Comparison of ENCODE assay signal across 1 cellular context in genomic region chr12:111361717-111362576, GRCh38.
TF ChIP-seq lines count a peak whose summit lies in the region.

No MANE protein-coding gene starts in this region.

TF ChIP-seq in HepG2, 621 proteins besides CTCF, POLR2A, EP300 and RAD21 (continued from another document and continues in another):
- TF ChIP-seq ZBTB33 (CRISPR knock-in tag; IDR thresholded peaks at IDR 0.05), result peak; percentile 42; the same call in 1 of the 2 replicates
- no peak for TF ChIP-seq SP5 (CRISPR knock-in tag; IDR thresholded peaks at IDR 0.05; ENCODE audit: borderline replicate concordance, low read depth)
- TF ChIP-seq PHF5A (CRISPR knock-in tag; IDR thresholded peaks at IDR 0.05; ENCODE audit: low read depth, unreplicated experiment), result no peak
- TF ChIP-seq ZNF24 (IDR thresholded peaks at IDR 0.05), result no peak
- peak; percentile 78; the same call in 1 of the 2 replicates for TF ChIP-seq ZBTB38 (CRISPR knock-in tag; IDR thresholded peaks at IDR 0.05)
- TF ChIP-seq MYC (CRISPR knock-in tag; IDR thresholded peaks at IDR 0.05; ENCODE audit: borderline replicate concordance), result 0 out of 2 replicates have a peak, but pooled peaks have one; percentile 24
- 0 out of 3 replicates have a peak, but pooled peaks have one; percentile 28 for TF ChIP-seq MXI1 (IDR thresholded peaks at IDR 0.05; ENCODE audit: borderline replicate concordance, low read depth, low read length)
- TF ChIP-seq RXRA (CRISPR knock-in tag; IDR thresholded peaks at IDR 0.05), result peak; percentile 94
- no peak for TF ChIP-seq CHCHD3 (CRISPR knock-in tag; IDR thresholded peaks at IDR 0.05)
- TF ChIP-seq ZNF580 (CRISPR knock-in tag; IDR thresholded peaks at IDR 0.05; ENCODE audit: borderline replicate concordance, low read depth), result 0 out of 2 replicates have a peak, but pooled peaks have one; percentile 3
- TF ChIP-seq, protein P1, sequence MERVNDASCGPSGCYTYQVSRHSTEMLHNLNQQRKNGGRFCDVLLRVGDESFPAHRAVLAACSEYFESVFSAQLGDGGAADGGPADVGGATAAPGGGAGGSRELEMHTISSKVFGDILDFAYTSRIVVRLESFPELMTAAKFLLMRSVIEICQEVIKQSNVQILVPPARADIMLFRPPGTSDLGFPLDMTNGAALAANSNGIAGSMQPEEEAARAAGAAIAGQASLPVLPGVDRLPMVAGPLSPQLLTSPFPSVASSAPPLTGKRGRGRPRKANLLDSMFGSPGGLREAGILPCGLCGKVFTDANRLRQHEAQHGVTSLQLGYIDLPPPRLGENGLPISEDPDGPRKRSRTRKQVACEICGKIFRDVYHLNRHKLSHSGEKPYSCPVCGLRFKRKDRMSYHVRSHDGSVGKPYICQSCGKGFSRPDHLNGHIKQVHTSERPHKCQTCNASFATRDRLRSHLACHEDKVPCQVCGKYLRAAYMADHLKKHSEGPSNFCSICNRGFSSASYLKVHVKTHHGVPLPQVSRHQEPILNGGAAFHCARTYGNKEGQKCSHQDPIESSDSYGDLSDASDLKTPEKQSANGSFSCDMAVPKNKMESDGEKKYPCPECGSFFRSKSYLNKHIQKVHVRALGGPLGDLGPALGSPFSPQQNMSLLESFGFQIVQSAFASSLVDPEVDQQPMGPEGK (CRISPR knock-in tag; IDR thresholded peaks at IDR 0.05), result peak; percentile 33; the same call in 1 of the 2 replicates
- TF ChIP-seq, protein P2, sequence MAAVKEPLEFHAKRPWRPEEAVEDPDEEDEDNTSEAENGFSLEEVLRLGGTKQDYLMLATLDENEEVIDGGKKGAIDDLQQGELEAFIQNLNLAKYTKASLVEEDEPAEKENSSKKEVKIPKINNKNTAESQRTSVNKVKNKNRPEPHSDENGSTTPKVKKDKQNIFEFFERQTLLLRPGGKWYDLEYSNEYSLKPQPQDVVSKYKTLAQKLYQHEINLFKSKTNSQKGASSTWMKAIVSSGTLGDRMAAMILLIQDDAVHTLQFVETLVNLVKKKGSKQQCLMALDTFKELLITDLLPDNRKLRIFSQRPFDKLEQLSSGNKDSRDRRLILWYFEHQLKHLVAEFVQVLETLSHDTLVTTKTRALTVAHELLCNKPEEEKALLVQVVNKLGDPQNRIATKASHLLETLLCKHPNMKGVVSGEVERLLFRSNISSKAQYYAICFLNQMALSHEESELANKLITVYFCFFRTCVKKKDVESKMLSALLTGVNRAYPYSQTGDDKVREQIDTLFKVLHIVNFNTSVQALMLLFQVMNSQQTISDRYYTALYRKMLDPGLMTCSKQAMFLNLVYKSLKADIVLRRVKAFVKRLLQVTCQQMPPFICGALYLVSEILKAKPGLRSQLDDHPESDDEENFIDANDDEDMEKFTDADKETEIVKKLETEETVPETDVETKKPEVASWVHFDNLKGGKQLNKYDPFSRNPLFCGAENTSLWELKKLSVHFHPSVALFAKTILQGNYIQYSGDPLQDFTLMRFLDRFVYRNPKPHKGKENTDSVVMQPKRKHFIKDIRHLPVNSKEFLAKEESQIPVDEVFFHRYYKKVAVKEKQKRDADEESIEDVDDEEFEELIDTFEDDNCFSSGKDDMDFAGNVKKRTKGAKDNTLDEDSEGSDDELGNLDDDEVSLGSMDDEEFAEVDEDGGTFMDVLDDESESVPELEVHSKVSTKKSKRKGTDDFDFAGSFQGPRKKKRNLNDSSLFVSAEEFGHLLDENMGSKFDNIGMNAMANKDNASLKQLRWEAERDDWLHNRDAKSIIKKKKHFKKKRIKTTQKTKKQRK (IDR thresholded peaks at IDR 0.05; ENCODE audit: low read length), result no peak
- TF ChIP-seq ETS1 (CRISPR knock-in tag; IDR thresholded peaks at IDR 0.05), result no peak
- TF ChIP-seq TFAP4 (IDR thresholded peaks at IDR 0.05; ENCODE audit: borderline replicate concordance, low read depth), result peak; percentile 87; the same call in 1 of the 2 replicates
- TF ChIP-seq RORA (CRISPR knock-in tag; IDR thresholded peaks at IDR 0.05), result no peak
- TF ChIP-seq SOX13 (IDR thresholded peaks at IDR 0.05), result no peak
- TF ChIP-seq SOX13 (CRISPR knock-in tag; conservative IDR thresholded peaks at IDR 0.05 in 1 of 2, IDR thresholded peaks at IDR 0.05 in 1 of 2), result no peak
- peak; percentile 34; the same call in 1 of the 2 replicates for TF ChIP-seq ZNF546 (CRISPR knock-in tag; conservative IDR thresholded peaks at IDR 0.05)
- TF ChIP-seq HIC2 (CRISPR knock-in tag; IDR thresholded peaks at IDR 0.05; ENCODE audit: low read depth), result peak; percentile 44; the same call in 1 of the 2 replicates
- TF ChIP-seq ZEB1 (IDR thresholded peaks at IDR 0.05; ENCODE audit: insufficient replicate concordance, low read depth), result peak; percentile 28
- no peak for TF ChIP-seq KLF16 (CRISPR knock-in tag; IDR thresholded peaks at IDR 0.05)
- TF ChIP-seq ZNF883 (CRISPR knock-in tag; IDR thresholded peaks at IDR 0.05; ENCODE audit: not compliant biosample characterization), result no peak
- no peak for TF ChIP-seq GMEB1 (CRISPR knock-in tag; IDR thresholded peaks at IDR 0.05; ENCODE audit: borderline replicate concordance)
- peak; percentile 50 for TF ChIP-seq ZFX (CRISPR knock-in tag; IDR thresholded peaks at IDR 0.05; ENCODE audit: low read depth)
- TF ChIP-seq, protein P3, sequence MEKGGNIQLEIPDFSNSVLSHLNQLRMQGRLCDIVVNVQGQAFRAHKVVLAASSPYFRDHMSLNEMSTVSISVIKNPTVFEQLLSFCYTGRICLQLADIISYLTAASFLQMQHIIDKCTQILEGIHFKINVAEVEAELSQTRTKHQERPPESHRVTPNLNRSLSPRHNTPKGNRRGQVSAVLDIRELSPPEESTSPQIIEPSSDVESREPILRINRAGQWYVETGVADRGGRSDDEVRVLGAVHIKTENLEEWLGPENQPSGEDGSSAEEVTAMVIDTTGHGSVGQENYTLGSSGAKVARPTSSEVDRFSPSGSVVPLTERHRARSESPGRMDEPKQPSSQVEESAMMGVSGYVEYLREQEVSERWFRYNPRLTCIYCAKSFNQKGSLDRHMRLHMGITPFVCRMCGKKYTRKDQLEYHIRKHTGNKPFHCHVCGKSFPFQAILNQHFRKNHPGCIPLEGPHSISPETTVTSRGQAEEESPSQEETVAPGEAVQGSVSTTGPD (CRISPR knock-in tag; IDR thresholded peaks at IDR 0.05), result 0 out of 2 replicates have a peak, but pooled peaks have one; percentile 10
- no peak for TF ChIP-seq ZBTB43 (CRISPR knock-in tag; conservative IDR thresholded peaks at IDR 0.05)
- no peak for TF ChIP-seq SALL2 (CRISPR knock-in tag; IDR thresholded peaks at IDR 0.05)
- TF ChIP-seq PRPF4 (IDR thresholded peaks at IDR 0.05; ENCODE audit: low read depth, low read length, poor library complexity, severe bottlenecking), result no peak
- TF ChIP-seq, protein P4, sequence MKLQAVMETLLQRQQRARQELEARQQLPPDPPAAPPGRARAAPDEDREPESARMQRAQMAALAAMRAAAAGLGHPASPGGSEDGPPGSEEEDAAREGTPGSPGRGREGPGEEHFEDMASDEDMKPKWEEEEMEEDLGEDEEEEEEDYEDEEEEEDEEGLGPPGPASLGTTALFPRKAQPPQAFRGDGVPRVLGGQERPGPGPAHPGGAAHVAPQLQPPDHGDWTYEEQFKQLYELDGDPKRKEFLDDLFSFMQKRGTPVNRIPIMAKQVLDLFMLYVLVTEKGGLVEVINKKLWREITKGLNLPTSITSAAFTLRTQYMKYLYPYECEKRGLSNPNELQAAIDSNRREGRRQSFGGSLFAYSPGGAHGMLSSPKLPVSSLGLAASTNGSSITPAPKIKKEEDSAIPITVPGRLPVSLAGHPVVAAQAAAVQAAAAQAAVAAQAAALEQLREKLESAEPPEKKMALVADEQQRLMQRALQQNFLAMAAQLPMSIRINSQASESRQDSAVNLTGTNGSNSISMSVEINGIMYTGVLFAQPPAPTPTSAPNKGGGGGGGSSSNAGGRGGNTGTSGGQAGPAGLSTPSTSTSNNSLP (IDR thresholded peaks at IDR 0.05; ENCODE audit: low read depth, low read length), result no peak
- TF ChIP-seq, protein P5, sequence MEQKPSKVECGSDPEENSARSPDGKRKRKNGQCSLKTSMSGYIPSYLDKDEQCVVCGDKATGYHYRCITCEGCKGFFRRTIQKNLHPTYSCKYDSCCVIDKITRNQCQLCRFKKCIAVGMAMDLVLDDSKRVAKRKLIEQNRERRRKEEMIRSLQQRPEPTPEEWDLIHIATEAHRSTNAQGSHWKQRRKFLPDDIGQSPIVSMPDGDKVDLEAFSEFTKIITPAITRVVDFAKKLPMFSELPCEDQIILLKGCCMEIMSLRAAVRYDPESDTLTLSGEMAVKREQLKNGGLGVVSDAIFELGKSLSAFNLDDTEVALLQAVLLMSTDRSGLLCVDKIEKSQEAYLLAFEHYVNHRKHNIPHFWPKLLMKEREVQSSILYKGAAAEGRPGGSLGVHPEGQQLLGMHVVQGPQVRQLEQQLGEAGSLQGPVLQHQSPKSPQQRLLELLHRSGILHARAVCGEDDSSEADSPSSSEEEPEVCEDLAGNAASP (CRISPR knock-in tag; IDR thresholded peaks at IDR 0.05; ENCODE audit: borderline replicate concordance), result peak; percentile 96
- TF ChIP-seq ZSCAN9 (CRISPR knock-in tag; IDR thresholded peaks at IDR 0.05; ENCODE audit: borderline replicate concordance), result no peak
- 0 out of 2 replicates have a peak, but pooled peaks have one; percentile 14 for TF ChIP-seq HOXA3 (CRISPR knock-in tag; IDR thresholded peaks at IDR 0.05)
- TF ChIP-seq ZNF777 (CRISPR knock-in tag; IDR thresholded peaks at IDR 0.05), result no peak
